ENCODE assay signal across 19 cellular contexts in genomic region chr4:100569196-100569595, GRCh38. TPM values are rescaled to one million over a fixed set of nuclear protein-coding genes. Genes with fewer than 3 reads are reported as not detected.
DNase-seq lines count a peak whose midpoint lies in the region; ATAC-seq and TF ChIP-seq lines count a peak whose summit lies in the region.
"Had no signal": no experiment of that assay in that cellular context is flagged by ENCODE, and none has a peak within 500 bp of the region (broad histone marks: within the 10 kb centered on the region; RNA-seq: fewer than 3 reads in every experiment).

No MANE protein-coding gene starts in this region.

- H3K4me1 Mint-ChIP-seq in natural killer cell treated with Interleukin-12 subunit alpha and Interleukin-12 subunit beta and Interleukin-15 and Interleukin-18, amount 100 ng/mL, for 72 hours (ENCODE audit: low read depth in 2 of 2) = peaks cover 0 to 8% of the 10 kb centered on the region in 2 donors
- H3K4me1 Mint-ChIP-seq in natural killer cell (peaks cover 0 to 6% of the 10 kb centered on the region in 2 donors), T-cell (peaks cover 25 to 28% (median 28%) of the 10 kb centered on the region in 3 donors)
- H3K4me1 Mint-ChIP-seq: neural crest cell had no signal

- H3K9me3 Mint-ChIP-seq in natural killer cell treated with Interleukin-12 subunit alpha and Interleukin-12 subunit beta and Interleukin-15 and Interleukin-18, amount 100 ng/mL, for 72 hours = no peaks in the 10 kb centered on the region
- no peaks in the 10 kb centered on the region for H3K9me3 Mint-ChIP-seq in natural killer cell
- no peaks in the 10 kb centered on the region for H3K9me3 Mint-ChIP-seq in T-cell
- H3K9me3 Mint-ChIP-seq: HFFc6; neural crest cell; stimulated activated naive B cell treated with anti-CD40 and anti-IgM and Interleukin-4, amounts not matched to agents 10 μg/mL and 1 μg/mL and 100 μg/mL, for 72 hours had no signal

- no peak for TF ChIP-seq CTCF in natural killer cell (IDR thresholded peaks at IDR 0.05)

- CTCF ChIA-PET in T-cell (lab: Charles Lee) = interaction anchor here in 1 of 2 donors (0.6 kb wide), 1 partner anchor 617 kb away, joined by 3 read pairs; no protein-coding TSS in a partner anchor

- POLR2A ChIA-PET in T-cell (lab: Charles Lee) = no interaction called here

- no peak for DNase-seq in natural killer cell treated with Interleukin-12 subunit alpha and Interleukin-12 subunit beta and Interleukin-15 and Interleukin-18, amount 100 ng/mL, for 72 hours (ENCODE audit: low spot score)
- DNase-seq in natural killer cell = no peak
- DNase-seq in T-cell = no peak
- no peak for DNase-seq in NCI-H2171 treated with DMSO at 0.1 percent for 48 hours (lab: John Stamatoyannopoulos, UW)
- DNase-seq in SW480 (ENCODE audit: low spot score) = no peak
- DNase-seq: activated CD8-positive, alpha-beta memory T cell treated with anti-CD3 and anti-CD28 coated beads, Interleukin-2, amount 50 U/mL, for 4 hours; AML-193; DMS79; HFFc6; lower lobe of right lung; NCI-H1694; right cardiac atrium; stimulated activated CD4-positive, alpha-beta T cell treated with anti-CD3 and anti-CD28 coated beads, Interleukin-4, amount 100 ng/mL, for 4 hours; stimulated activated naive B cell treated with anti-CD40 and anti-IgM and Interleukin-4, amounts not matched to agents 10 μg/mL and 1 μg/mL and 100 μg/mL, for 72 hours had no signal

- no peak overlapping the region for H3K27ac Mint-ChIP-seq in natural killer cell treated with Interleukin-12 subunit alpha and Interleukin-12 subunit beta and Interleukin-15 and Interleukin-18, amount 100 ng/mL, for 72 hours
- H3K27ac Mint-ChIP-seq in natural killer cell (no peak overlapping the region), T-cell (peak overlapping the region in 1 of 2 donors; percentile 57)
- H3K27ac Mint-ChIP-seq: HFFc6; stimulated activated naive B cell treated with anti-CD40 and anti-IgM and Interleukin-4, amounts not matched to agents 10 μg/mL and 1 μg/mL and 100 μg/mL, for 72 hours had no signal

- ATAC-seq in natural killer cell treated with Interleukin-12 subunit alpha and Interleukin-12 subunit beta and Interleukin-15 and Interleukin-18, amount 100 ng/mL, for 72 hours = no peak
- ATAC-seq in natural killer cell = no peak
- ATAC-seq in HG02610 (IDR thresholded peaks at IDR 0.05; ENCODE audit: unreplicated experiment) = peak; percentile 60
- ATAC-seq in T-cell (replicated peaks in 1 of 4) = no peak
- ATAC-seq in HG03196 (IDR thresholded peaks at IDR 0.05; ENCODE audit: unreplicated experiment) = no peak
- no peak for ATAC-seq in HG02642 (IDR thresholded peaks at IDR 0.05; ENCODE audit: poor library complexity, unreplicated experiment)
- ATAC-seq: K562; lower lobe of right lung; right cardiac atrium; stimulated activated naive B cell treated with anti-CD40 and anti-IgM and Interleukin-4, amounts not matched to agents 10 μg/mL and 1 μg/mL and 100 μg/mL, for 72 hours had no signal

- intact Hi-C loops in natural killer cell (cut with micrococcal nuclease) = no loop called here

- H3K27me3 Mint-ChIP-seq in natural killer cell treated with Interleukin-12 subunit alpha and Interleukin-12 subunit beta and Interleukin-15 and Interleukin-18, amount 100 ng/mL, for 72 hours = no peaks in the 10 kb centered on the region
- no peaks in the 10 kb centered on the region for H3K27me3 Mint-ChIP-seq in natural killer cell (ENCODE audit: low read depth in 2 of 2)
- H3K27me3 Mint-ChIP-seq in T-cell = no peaks in the 10 kb centered on the region
- H3K27me3 Mint-ChIP-seq: stimulated activated naive B cell treated with anti-CD40 and anti-IgM and Interleukin-4, amounts not matched to agents 10 μg/mL and 1 μg/mL and 100 μg/mL, for 72 hours had no signal

- peak overlapping the region; percentile 23 for H3K4me3 Mint-ChIP-seq in natural killer cell treated with Interleukin-12 subunit alpha and Interleukin-12 subunit beta and Interleukin-15 and Interleukin-18, amount 100 ng/mL, for 72 hours
- H3K4me3 Mint-ChIP-seq in natural killer cell = no peak overlapping the region
- peak overlapping the region in 2 of 3 donors; percentile 2 to 25 for H3K4me3 Mint-ChIP-seq in T-cell
- H3K4me3 Mint-ChIP-seq: HFFc6; neural crest cell; stimulated activated naive B cell treated with anti-CD40 and anti-IgM and Interleukin-4, amounts not matched to agents 10 μg/mL and 1 μg/mL and 100 μg/mL, for 72 hours had no signal

- no peaks in the 10 kb centered on the region for H3K36me3 Mint-ChIP-seq in natural killer cell treated with Interleukin-12 subunit alpha and Interleukin-12 subunit beta and Interleukin-15 and Interleukin-18, amount 100 ng/mL, for 72 hours
- H3K36me3 Mint-ChIP-seq in natural killer cell (no peaks in the 10 kb centered on the region), T-cell (no peaks in the 10 kb centered on the region)
- H3K36me3 Mint-ChIP-seq: stimulated activated naive B cell treated with anti-CD40 and anti-IgM and Interleukin-4, amounts not matched to agents 10 μg/mL and 1 μg/mL and 100 μg/mL, for 72 hours had no signal

RNA-seq across cellular contexts. Expression of gene EMCN, which starts 51.4 kb away (rescaled TPM):
- not detected for total RNA-seq in natural killer cell treated with Interleukin-12 subunit alpha and Interleukin-12 subunit beta and Interleukin-15 and Interleukin-18, amount 100 ng/mL, for 72 hours
- total RNA-seq in natural killer cell (not detected), T-cell (under 1 TPM in 1 of 5 donors, not detected in 4; 0.07 TPM)
- total RNA-seq: K562, neural crest cell had no signal
